In genomic region chr13:46896346-46897138, GRCh38 we compare ENCODE assay signal across 8 cellular contexts. TPM values are rescaled to one million over a fixed set of nuclear protein-coding genes. Genes with fewer than 3 reads are reported as not detected.
DNase-seq lines count a peak whose midpoint lies in the region; ATAC-seq and TF ChIP-seq lines count a peak whose summit lies in the region.

TSS of gene HTR2A (minus strand) at chr13:46897053. CDS start at chr13:46895906, 1,147 bp downstream.

- H3K79me2 ChIP-seq in DND-41 (ENCODE audit: insufficient read depth, low read length) (no peaks in the 10 kb centered on the region), neural cell (replicated peaks; ENCODE audit: insufficient read depth, low read length) (no peaks in the 10 kb centered on the region)

- 55 to 76% methylated on average over 8 to 13 of the region's 13 CpGs for WGBS in endodermal cell (ENCODE audit: insufficient coverage in 1 of 2, insufficient read length in 1 of 2), 2 experiments

- TF ChIP-seq RAD21 in neural cell (conservative IDR thresholded peaks at IDR 0.05), result no peak

- no peaks in the 10 kb centered on the region for H3F3A ChIP-seq in neural cell (ENCODE audit: insufficient read depth, low read length, poor library complexity, severe bottlenecking)

- peaks cover 7% of the 10 kb centered on the region for H3K4me1 Mint-ChIP-seq in endodermal cell

- TF ChIP-seq EP300 in neural cell (conservative IDR thresholded peaks at IDR 0.05; ENCODE audit: poor library complexity, severe bottlenecking), result no peak

- no peaks in the 10 kb centered on the region for H3K36me3 ChIP-seq in DND-41 (ENCODE audit: insufficient read depth, low read length)
- H3K36me3 ChIP-seq in endodermal cell (ENCODE audit: control insufficient read depth, insufficient read depth, low read length), result no peaks in the 10 kb centered on the region
- H3K36me3 ChIP-seq in neural cell (ENCODE audit: insufficient read depth, low read length), result no peaks in the 10 kb centered on the region

- H3K4me3 Mint-ChIP-seq in endodermal cell, result no peak within 1 kb of the TSS

- H3K9ac ChIP-seq in DND-41 (ENCODE audit: low read depth, low read length), result no peak within 1 kb of the TSS
- H3K9ac ChIP-seq in endodermal cell (ENCODE audit: extremely low read depth, low read length, poor library complexity, severe bottlenecking), result no peak within 1 kb of the TSS
- no peak within 1 kb of the TSS for H3K9ac ChIP-seq in neural cell (ENCODE audit: low read length)

- no peaks in the 10 kb centered on the region for H3K36me3 Mint-ChIP-seq in endodermal cell (ENCODE audit: low read depth)

- H3K9me3 Mint-ChIP-seq in endodermal cell, result no peaks in the 10 kb centered on the region

- H2AFZ ChIP-seq in DND-41 (ENCODE audit: low read depth, low read length) (no peak within 1 kb of the TSS; the same call in 1 of the 2 replicates), neural cell (ENCODE audit: low read depth, low read length) (no peak within 1 kb of the TSS)

- peaks cover 33% of the 10 kb centered on the region for H3K27me3 ChIP-seq in DND-41 (ENCODE audit: insufficient read depth, low read length, poor library complexity)
- H3K27me3 ChIP-seq in endodermal cell (ENCODE audit: control insufficient read depth, insufficient read depth, low read length, poor library complexity, severe bottlenecking), result peaks cover 25% of the 10 kb centered on the region
- H3K27me3 ChIP-seq in neural cell (ENCODE audit: insufficient read depth, low read depth, low read length), result no peaks in the 10 kb centered on the region

- H3K9me2 ChIP-seq in neural cell (ENCODE audit: insufficient read depth, low read length), result no peaks in the 10 kb centered on the region

- no peak within 1 kb of the TSS for H3K27ac ChIP-seq in DND-41 (ENCODE audit: low read length)
- H3K27ac ChIP-seq in endodermal cell (ENCODE audit: low read depth, low read length), result peak within 1 kb of the TSS; percentile 52
- no peak within 1 kb of the TSS for H3K27ac ChIP-seq in neural cell (ENCODE audit: low read length)

- H3K9me3 ChIP-seq in DND-41 (ENCODE audit: insufficient read depth, low read length, severe bottlenecking), result no peaks in the 10 kb centered on the region
- no peaks in the 10 kb centered on the region for H3K9me3 ChIP-seq in endodermal cell (ENCODE audit: control insufficient read depth, low read length)
- H3K9me3 ChIP-seq in neural cell (ENCODE audit: low read length), result no peaks in the 10 kb centered on the region

- H3K27me3 Mint-ChIP-seq in endodermal cell (ENCODE audit: insufficient read depth), result peaks cover 22% of the 10 kb centered on the region

- H3K4me2 ChIP-seq in DND-41 (ENCODE audit: insufficient read depth, low read length), result peak within 1 kb of the TSS; percentile 33; the same call in 1 of the 2 replicates
- peak within 1 kb of the TSS; percentile 30 for H3K4me2 ChIP-seq in neural cell (ENCODE audit: low read length)

- ATAC-seq in DND-41 (ENCODE audit: insufficient read depth, low read depth), result peak; percentile 68
- ATAC-seq in HG02623 (IDR thresholded peaks at IDR 0.05; ENCODE audit: unreplicated experiment), result no peak
- no peak for ATAC-seq in GM18861 (IDR thresholded peaks at IDR 0.05; ENCODE audit: unreplicated experiment)
- ATAC-seq in GM21528 (IDR thresholded peaks at IDR 0.05; ENCODE audit: low FRiP score, unreplicated experiment), result no peak

- H3K4me1 ChIP-seq in DND-41 (ENCODE audit: insufficient read depth, low read length) (no peaks in the 10 kb centered on the region), endodermal cell (ENCODE audit: control insufficient read depth, insufficient read depth, low read length) (no peaks in the 10 kb centered on the region)

- H4K20me1 ChIP-seq in DND-41 (ENCODE audit: insufficient read depth, low read length) (no peaks in the 10 kb centered on the region), neural cell (ENCODE audit: insufficient read depth) (no peaks in the 10 kb centered on the region)

- H3K4me3 ChIP-seq in DND-41 (ENCODE audit: low read depth in 1 of 2, low read length in 2 of 2), result no peak within 1 kb of the TSS
- no peak within 1 kb of the TSS for H3K4me3 ChIP-seq in endodermal cell (ENCODE audit: low read length)
- H3K4me3 ChIP-seq in neural cell (ENCODE audit: low read length), result peak within 1 kb of the TSS; percentile 48

- no peak for TF ChIP-seq CTCF in DND-41 (IDR thresholded peaks at IDR 0.05; ENCODE audit: borderline replicate concordance, extremely low read depth, low read length, poor library complexity, severe bottlenecking)
- TF ChIP-seq CTCF in endodermal cell (conservative IDR thresholded peaks at IDR 0.05), result no peak
- no peak for TF ChIP-seq CTCF in neural cell (IDR thresholded peaks at IDR 0.05; ENCODE audit: poor library complexity, severe bottlenecking)

- peak; percentile 22 for DNase-seq in DND-41
- DNase-seq in NOMO-1 treated with dmso at 0.1 percent for 144 hours (lab: John Stamatoyannopoulos, UW; ENCODE audit: unreplicated experiment), result peak; percentile 5
- no peak for DNase-seq in endodermal cell
- DNase-seq in DMS79 treated with DMSO at 0.1 percent for 48 hours (lab: John Stamatoyannopoulos, UW), result no peak

- no peak within 1 kb of the TSS for H3K27ac Mint-ChIP-seq in endodermal cell

TF ChIP-seq in neural cell, 6 proteins besides CTCF, POLR2A, EP300 and RAD21:
- TF ChIP-seq, protein P1, sequence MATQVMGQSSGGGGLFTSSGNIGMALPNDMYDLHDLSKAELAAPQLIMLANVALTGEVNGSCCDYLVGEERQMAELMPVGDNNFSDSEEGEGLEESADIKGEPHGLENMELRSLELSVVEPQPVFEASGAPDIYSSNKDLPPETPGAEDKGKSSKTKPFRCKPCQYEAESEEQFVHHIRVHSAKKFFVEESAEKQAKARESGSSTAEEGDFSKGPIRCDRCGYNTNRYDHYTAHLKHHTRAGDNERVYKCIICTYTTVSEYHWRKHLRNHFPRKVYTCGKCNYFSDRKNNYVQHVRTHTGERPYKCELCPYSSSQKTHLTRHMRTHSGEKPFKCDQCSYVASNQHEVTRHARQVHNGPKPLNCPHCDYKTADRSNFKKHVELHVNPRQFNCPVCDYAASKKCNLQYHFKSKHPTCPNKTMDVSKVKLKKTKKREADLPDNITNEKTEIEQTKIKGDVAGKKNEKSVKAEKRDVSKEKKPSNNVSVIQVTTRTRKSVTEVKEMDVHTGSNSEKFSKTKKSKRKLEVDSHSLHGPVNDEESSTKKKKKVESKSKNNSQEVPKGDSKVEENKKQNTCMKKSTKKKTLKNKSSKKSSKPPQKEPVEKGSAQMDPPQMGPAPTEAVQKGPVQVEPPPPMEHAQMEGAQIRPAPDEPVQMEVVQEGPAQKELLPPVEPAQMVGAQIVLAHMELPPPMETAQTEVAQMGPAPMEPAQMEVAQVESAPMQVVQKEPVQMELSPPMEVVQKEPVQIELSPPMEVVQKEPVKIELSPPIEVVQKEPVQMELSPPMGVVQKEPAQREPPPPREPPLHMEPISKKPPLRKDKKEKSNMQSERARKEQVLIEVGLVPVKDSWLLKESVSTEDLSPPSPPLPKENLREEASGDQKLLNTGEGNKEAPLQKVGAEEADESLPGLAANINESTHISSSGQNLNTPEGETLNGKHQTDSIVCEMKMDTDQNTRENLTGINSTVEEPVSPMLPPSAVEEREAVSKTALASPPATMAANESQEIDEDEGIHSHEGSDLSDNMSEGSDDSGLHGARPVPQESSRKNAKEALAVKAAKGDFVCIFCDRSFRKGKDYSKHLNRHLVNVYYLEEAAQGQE (IDR thresholded peaks at IDR 0.05; ENCODE audit: borderline replicate concordance), result no peak
- TF ChIP-seq MXI1 (conservative IDR thresholded peaks at IDR 0.05; ENCODE audit: poor library complexity, severe bottlenecking) (no peak), EZH2 (IDR thresholded peaks at IDR 0.05; ENCODE audit: borderline replicate concordance, insufficient read depth, low read length, poor library complexity, severe bottlenecking) (no peak), POLR2AphosphoS5 (IDR thresholded peaks at IDR 0.05) (no peak), TAF1 (IDR thresholded peaks at IDR 0.05; ENCODE audit: low read depth) (no peak), SMC3 (conservative IDR thresholded peaks at IDR 0.05; ENCODE audit: poor library complexity) (no peak)

RNA-seq across cellular contexts. Expression of gene HTR2A, which starts in this region (rescaled TPM):
- not detected for total RNA-seq in endodermal cell
- 0.50 TPM for polyA plus RNA-seq in endodermal cell (2013, experiment 1 of 2)
- polyA plus RNA-seq in endodermal cell (2013, experiment 2 of 2), result 0.29 TPM
- 0.20 TPM in 1 of 2 replicates, not detected in the other for polyA plus RNA-seq in neural cell
- polyA minus RNA-seq in neural cell, result 0.35 and 0.49 TPM in 2 replicates

Comparison
In these comparisons a context has a peak if more than half of its experiments do, and no peak if none do; other contexts are left out.
1. DNase-seq: peak in DND-41 (single experiment) and NOMO-1 treated with dmso at 0.1 percent for 144 hours (single experiment); none in endodermal cell (single experiment) and DMS79 treated with DMSO at 0.1 percent for 48 hours (single experiment).